13 cellular contexts compared by ENCODE assay signal in genomic region chr3:37129871-37130270, GRCh38. TPM values are rescaled to one million over a fixed set of nuclear protein-coding genes. Genes with fewer than 3 reads are reported as not detected.
DNase-seq lines count a peak whose midpoint lies in the region; ATAC-seq and TF ChIP-seq lines count a peak whose summit lies in the region.
"Had no signal": no experiment of that assay in that cellular context is flagged by ENCODE, and none has a peak within 500 bp of the region (broad histone marks: within the 10 kb centered on the region; RNA-seq: fewer than 3 reads in every experiment).

No MANE protein-coding gene starts in this region.

- no peaks in the 10 kb centered on the region for H3K9me3 Mint-ChIP-seq in effector memory CD8-positive, alpha-beta T cell
- H3K9me3 Mint-ChIP-seq: activated naive CD4-positive, alpha-beta T cell treated with anti-CD3 and anti-CD28 coated beads, Interleukin-2, amount 50 U/mL, for 24 hours had no signal

- intact Hi-C loops in mammary epithelial cell (cut with micrococcal nuclease): no loop called here
- intact Hi-C loops in esophagus squamous epithelium (cut with DNase I): no loop called here

- H3K27ac Mint-ChIP-seq in effector memory CD8-positive, alpha-beta T cell: peak overlapping the region in 1 of 2 donors; percentile 30
- H3K27ac Mint-ChIP-seq: activated naive CD4-positive, alpha-beta T cell treated with anti-CD3 and anti-CD28 coated beads, Interleukin-2, amount 50 U/mL, for 24 hours had no signal

- no peak overlapping the region for H3K4me2 ChIP-seq in mammary epithelial cell (ENCODE audit: insufficient read depth, low read depth, low read length)

- no peaks in the 10 kb centered on the region for H3K9me3 ChIP-seq in mammary epithelial cell (replicated peaks; ENCODE audit: insufficient read depth, low read length)
- H3K9me3 ChIP-seq in esophagus squamous epithelium: no peaks in the 10 kb centered on the region
- H3K9me3 ChIP-seq: BE2C had no signal

- no peak overlapping the region for H2AFZ ChIP-seq in mammary epithelial cell (ENCODE audit: low read depth, low read length)

- no peaks in the 10 kb centered on the region for H4K20me1 ChIP-seq in mammary epithelial cell (ENCODE audit: insufficient read depth, low read length)

- H3K79me2 ChIP-seq in mammary epithelial cell (ENCODE audit: insufficient read depth, low read length): peaks cover 83% of the 10 kb centered on the region

- no peak for TF ChIP-seq POLR2A in esophagus squamous epithelium (IDR thresholded peaks at IDR 0.05)

- ATAC-seq in GM18870 (IDR thresholded peaks at IDR 0.05; ENCODE audit: unreplicated experiment) (peak; percentile 58), HG03196 (IDR thresholded peaks at IDR 0.05; ENCODE audit: unreplicated experiment) (peak; percentile 63), GM21619 (IDR thresholded peaks at IDR 0.05; ENCODE audit: unreplicated experiment) (no peak)
- ATAC-seq in effector memory CD8-positive, alpha-beta T cell (replicated peaks): no peak

- CTCF ChIA-PET in mammary epithelial cell (lab: Charles Lee; ENCODE audit: low non-redundant PET): no interaction called here

- BruUV-seq in mammary epithelial cell (replicated peaks; lab: Mats Ljungman, UMichigan): no TSS peak

- H3K27ac ChIP-seq in mammary epithelial cell (ENCODE audit: insufficient read depth, low read depth, low read length) (peak overlapping the region; percentile 46), esophagus squamous epithelium (no peak overlapping the region)

- H3K9ac ChIP-seq in mammary epithelial cell (ENCODE audit: insufficient read depth, low read length): no peak overlapping the region

- TF ChIP-seq CTCF in mammary epithelial cell (conservative IDR thresholded peaks at IDR 0.05 in 1 of 2, IDR thresholded peaks at IDR 0.05 in 1 of 2; ENCODE audit: extremely low read depth in 1 of 2, insufficient read depth in 1 of 2, low read depth in 1 of 2, low read length in 2 of 2) (no peak), esophagus squamous epithelium (IDR thresholded peaks at IDR 0.05) (no peak)

- dilution Hi-C loops in mammary epithelial cell (cut with HindIII; ENCODE audit: low sequenced_read_pairs): no loop called here

- H3K4me1 Mint-ChIP-seq in effector memory CD8-positive, alpha-beta T cell (ENCODE audit: low read depth in 2 of 2): peaks cover 14 to 17% of the 10 kb centered on the region in 2 donors

- WGBS in mammary epithelial cell (ENCODE audit: low coverage, missing lambda C conversion rate): 84% methylated on average over 2 of the region's 3 CpGs
- 55 to 68% methylated on average over 3 of the region's 3 CpGs for WGBS in esophagus squamous epithelium, 2 donors

- no peak overlapping the region for H3K4me3 ChIP-seq in mammary epithelial cell (replicated peaks in 1 of 3; ENCODE audit: insufficient read depth in 1 of 3, low read depth in 2 of 3, low read length in 3 of 3)
- H3K4me3 ChIP-seq in esophagus squamous epithelium: no peak overlapping the region

- H3K27me3 ChIP-seq in mammary epithelial cell (ENCODE audit: insufficient read depth, low read length): no peaks in the 10 kb centered on the region
- no peaks in the 10 kb centered on the region for H3K27me3 ChIP-seq in esophagus squamous epithelium
- H3K27me3 ChIP-seq: BE2C had no signal

- DNase-seq in A172 (ENCODE audit: low spot score): peak; percentile 37
- DNase-seq in mammary epithelial cell: peak; percentile 77
- DNase-seq in effector memory CD8-positive, alpha-beta T cell: no peak
- DNase-seq in esophagus squamous epithelium (lab: John Stamatoyannopoulos, UW): no peak
- no peak for DNase-seq in activated naive CD4-positive, alpha-beta T cell treated with Interleukin-2 at 50 U/mL for 16 hours
- DNase-seq: activated CD4-positive, alpha-beta T cell treated with anti-CD3 and anti-CD28 coated beads for 1 hour; BE2C; NCI-H524; stimulated activated CD4-positive, alpha-beta T cell treated with anti-CD3 and anti-CD28 coated beads, Interleukin-4, amount 100 ng/mL, for 1 hour had no signal

- no peak overlapping the region for H3K4me3 Mint-ChIP-seq in effector memory CD8-positive, alpha-beta T cell
- H3K4me3 Mint-ChIP-seq: activated naive CD4-positive, alpha-beta T cell treated with anti-CD3 and anti-CD28 coated beads, Interleukin-2, amount 50 U/mL, for 24 hours had no signal

- peaks cover 7% of the 10 kb centered on the region for H3K4me1 ChIP-seq in mammary epithelial cell (ENCODE audit: insufficient read depth, low read length)
- peaks cover 0 to 45% (median 5%) of the 10 kb centered on the region in 3 donors for H3K4me1 ChIP-seq in esophagus squamous epithelium
- H3K4me1 ChIP-seq: BE2C had no signal

- peaks cover 3% of the 10 kb centered on the region for H3K36me3 Mint-ChIP-seq in effector memory CD8-positive, alpha-beta T cell (ENCODE audit: insufficient read depth)

- in situ Hi-C loops in mammary epithelial cell (cut with MboI; ENCODE audit: low sequenced_read_pairs in 2 of 2): no loop called here

- no peaks in the 10 kb centered on the region for H3K27me3 Mint-ChIP-seq in effector memory CD8-positive, alpha-beta T cell
- H3K27me3 Mint-ChIP-seq: activated naive CD4-positive, alpha-beta T cell treated with anti-CD3 and anti-CD28 coated beads, Interleukin-2, amount 50 U/mL, for 24 hours had no signal

- H3K36me3 ChIP-seq in mammary epithelial cell (ENCODE audit: insufficient read depth, low read length): peaks cover 15% of the 10 kb centered on the region
- peaks cover 0 to 20% (median 0%) of the 10 kb centered on the region in 3 donors for H3K36me3 ChIP-seq in esophagus squamous epithelium
- H3K36me3 ChIP-seq: BE2C had no signal

RNA-seq across cellular contexts. Expression of gene LRRFIP2, which starts 44.5 kb away (rescaled TPM):
- 71.1 and 93.9 TPM in 2 replicates for total RNA-seq in A172 (2014; rRNA removed; shearing (Covaris generic))
- total RNA-seq in mammary epithelial cell: 100 to 1,000 TPM in 1 of 2 donors, 10 to 100 TPM in 1; 78.7 to 122 TPM
- polyA plus RNA-seq in mammary epithelial cell: 45.8 TPM
- polyA minus RNA-seq in mammary epithelial cell: 41.5 TPM
- total RNA-seq in esophagus squamous epithelium: 10 to 100 TPM; 50.0 to 99.7 (median 87.8) TPM

Comparison
In these comparisons a context has a peak if more than half of its experiments do, and no peak if none do; other contexts are left out.
1. DNase-seq: peak in A172 (single experiment) and mammary epithelial cell (single experiment); none in effector memory CD8-positive, alpha-beta T cell (0 of 3), esophagus squamous epithelium (single experiment) and activated naive CD4-positive, alpha-beta T cell treated with Interleukin-2 at 50 U/mL for 16 hours (single experiment).
2. ATAC-seq: peak in GM18870 (single experiment) and HG03196 (single experiment); none in GM21619 (single experiment) and effector memory CD8-positive, alpha-beta T cell (single experiment).